ENCODE assay signal across 22 cellular contexts in genomic region chrX:82320554-82320953, GRCh38.
"Had no signal": no experiment of that assay in that cellular context is flagged by ENCODE, and none has a peak within 500 bp of the region (broad histone marks: within the 10 kb centered on the region; RNA-seq: fewer than 3 reads in every experiment).

No MANE protein-coding gene starts in this region.

- DNase-seq: activated CD4-positive, alpha-beta memory T cell treated with anti-CD3 and anti-CD28 coated beads for 36 hours; activated CD4-positive, alpha-beta T cell treated with anti-CD3 and anti-CD28 coated beads for 4 hours; activated CD4-positive, CD25-positive, alpha-beta regulatory T cell; activated naive CD4-positive, alpha-beta T cell treated with anti-CD3 and anti-CD28 coated beads for 36 hours; activated naive CD8-positive, alpha-beta T cell treated with anti-CD3 and anti-CD28 coated beads, Interleukin-2, amount 10 ng/mL, durations not matched to agents 7 days and 5 days; activated T-cell treated with anti-CD3 and anti-CD28 coated beads, Interleukin-2, amount 50 U/mL, for 48 hours; amniotic stem cell; endodermal cell; immature natural killer cell; kidney glomerular epithelial cell; posterior cingulate gyrus; stimulated activated CD4-positive, alpha-beta T cell treated with anti-CD3 and anti-CD28 coated beads, Interleukin-12 subunit alpha, Interleukin-12 subunit beta, amount 100 ng/mL, for 4 hours; stimulated activated CD4-positive, alpha-beta T cell treated with anti-CD3 and anti-CD28 coated beads, Interleukin-4, amount 100 ng/mL, for 4 hours; substantia nigra; SW 1271; T-helper 17 cell; thyroid gland; upper lobe of right lung had no signal

- H3K27me3 ChIP-seq: thyroid gland, upper lobe of right lung had no signal

- H3K27me3 Mint-ChIP-seq: activated CD4-positive, alpha-beta memory T cell treated with anti-CD3 and anti-CD28 coated beads for 36 hours; activated naive CD8-positive, alpha-beta T cell treated with anti-CD3 and anti-CD28 coated beads, Interleukin-2, amount 10 ng/mL, durations not matched to agents 7 days and 5 days; memory B cell; stimulated activated naive CD8-positive, alpha-beta T cell treated with anti-CD3 and anti-CD28 coated beads, Interleukin-15, Interleukin-2, amounts not matched to agents 100 ng/mL and 50 ng/mL, for 24 hours; T-helper 17 cell had no signal

- H3K27ac Mint-ChIP-seq: activated CD4-positive, alpha-beta memory T cell treated with anti-CD3 and anti-CD28 coated beads for 36 hours; activated naive CD4-positive, alpha-beta T cell treated with anti-CD3 and anti-CD28 coated beads for 36 hours; activated naive CD8-positive, alpha-beta T cell treated with anti-CD3 and anti-CD28 coated beads, Interleukin-2, amount 10 ng/mL, durations not matched to agents 7 days and 5 days; endodermal cell; immature natural killer cell; memory B cell; stimulated activated naive CD8-positive, alpha-beta T cell treated with anti-CD3 and anti-CD28 coated beads, Interleukin-15, Interleukin-2, amounts not matched to agents 100 ng/mL and 50 ng/mL, for 24 hours; T-helper 17 cell had no signal

- FAIRE-seq: bronchial epithelial cell had no signal

- H3K9me3 Mint-ChIP-seq: activated CD4-positive, alpha-beta memory T cell treated with anti-CD3 and anti-CD28 coated beads for 36 hours; activated naive CD4-positive, alpha-beta T cell treated with anti-CD3 and anti-CD28 coated beads for 36 hours; activated naive CD8-positive, alpha-beta T cell treated with anti-CD3 and anti-CD28 coated beads, Interleukin-2, amount 10 ng/mL, durations not matched to agents 7 days and 5 days; stimulated activated naive CD8-positive, alpha-beta T cell treated with anti-CD3 and anti-CD28 coated beads, Interleukin-15, Interleukin-2, amounts not matched to agents 100 ng/mL and 50 ng/mL, for 24 hours had no signal

- H3K4me3 Mint-ChIP-seq: activated CD4-positive, alpha-beta memory T cell treated with anti-CD3 and anti-CD28 coated beads for 36 hours; activated naive CD4-positive, alpha-beta T cell treated with anti-CD3 and anti-CD28 coated beads for 36 hours; activated naive CD8-positive, alpha-beta T cell treated with anti-CD3 and anti-CD28 coated beads, Interleukin-2, amount 10 ng/mL, durations not matched to agents 7 days and 5 days; endodermal cell; immature natural killer cell; memory B cell; stimulated activated naive CD8-positive, alpha-beta T cell treated with anti-CD3 and anti-CD28 coated beads, Interleukin-15, Interleukin-2, amounts not matched to agents 100 ng/mL and 50 ng/mL, for 24 hours; T-helper 17 cell had no signal

- H3K36me3 ChIP-seq: thyroid gland, upper lobe of right lung had no signal

- H3K4me3 ChIP-seq: coronary artery, thyroid gland, upper lobe of right lung had no signal

- H3K4me1 Mint-ChIP-seq: activated naive CD8-positive, alpha-beta T cell treated with anti-CD3 and anti-CD28 coated beads, Interleukin-2, amount 10 ng/mL, durations not matched to agents 7 days and 5 days; immature natural killer cell; memory B cell; T-helper 17 cell had no signal

- H3K4me1 ChIP-seq: upper lobe of right lung had no signal

- H3K27ac ChIP-seq: coronary artery, thyroid gland, upper lobe of right lung had no signal

- H3K9me3 ChIP-seq: thyroid gland, upper lobe of right lung had no signal

- H3K36me3 Mint-ChIP-seq: activated CD4-positive, alpha-beta memory T cell treated with anti-CD3 and anti-CD28 coated beads for 36 hours; activated naive CD8-positive, alpha-beta T cell treated with anti-CD3 and anti-CD28 coated beads, Interleukin-2, amount 10 ng/mL, durations not matched to agents 7 days and 5 days; immature natural killer cell; memory B cell had no signal
